8 cellular contexts compared by ENCODE assay signal in genomic region chr6:32785781-32786533, GRCh38. TPM values are rescaled to one million over a fixed set of nuclear protein-coding genes. Genes with fewer than 3 reads are reported as not detected.
DNase-seq lines count a peak whose midpoint lies in the region; ATAC-seq and TF ChIP-seq lines count a peak whose summit lies in the region.

No MANE protein-coding gene starts in this region.

- DNase-seq in AML-193 (lab: John Stamatoyannopoulos, UW) = peak; percentile 56 to 69
- no peak for DNase-seq in GM12864 (ENCODE audit: low read depth)
- DNase-seq in NCI-H2029 treated with DMSO at 0.1 percent for 48 hours (lab: John Stamatoyannopoulos, UW) = peak; percentile 21
- DNase-seq in fibroblast of peridontal ligament (ENCODE audit: extremely low read depth) = peak; percentile 73
- DNase-seq in activated CD4-positive, CD25-positive, alpha-beta regulatory T cell treated with anti-CD3 and anti-CD28 coated beads, Interleukin-2, amount 50 U/mL, for 72 hours = no peak

- H3K27me3 ChIP-seq in neural cell (ENCODE audit: insufficient read depth, low read depth, low read length) = no peaks in the 10 kb centered on the region

- no peak overlapping the region for H3K4me3 ChIP-seq in GM12864 (ENCODE audit: low read depth, low read length)
- no peak overlapping the region for H3K4me3 ChIP-seq in WI38 (ENCODE audit: low read depth, low read length)
- no peak overlapping the region for H3K4me3 ChIP-seq in neural cell (ENCODE audit: low read length)

- H3K4me2 ChIP-seq in neural cell (ENCODE audit: low read length) = no peak overlapping the region

- no peaks in the 10 kb centered on the region for H3K36me3 ChIP-seq in neural cell (ENCODE audit: insufficient read depth, low read length)

- H3K79me2 ChIP-seq in neural cell (replicated peaks; ENCODE audit: insufficient read depth, low read length) = no peaks in the 10 kb centered on the region

- TF ChIP-seq CTCF in GM12864 (IDR thresholded peaks at IDR 0.05; ENCODE audit: low read depth, low read length, missing control alignments) (peak; percentile 67), WI38 (IDR thresholded peaks at IDR 0.05; ENCODE audit: low read depth, low read length) (peak; percentile 50), neural cell (IDR thresholded peaks at IDR 0.05; ENCODE audit: poor library complexity, severe bottlenecking) (peak; percentile 75)

- H4K20me1 ChIP-seq in neural cell (ENCODE audit: insufficient read depth) = no peaks in the 10 kb centered on the region

- H3F3A ChIP-seq in neural cell (ENCODE audit: insufficient read depth, low read length, poor library complexity, severe bottlenecking) = no peaks in the 10 kb centered on the region

- ATAC-seq in HG02885 (IDR thresholded peaks at IDR 0.05; ENCODE audit: poor library complexity, unreplicated experiment) = no peak

- peak; percentile 79 for TF ChIP-seq RAD21 in neural cell (conservative IDR thresholded peaks at IDR 0.05)

- TF ChIP-seq EP300 in neural cell (conservative IDR thresholded peaks at IDR 0.05; ENCODE audit: poor library complexity, severe bottlenecking) = no peak

- H2AFZ ChIP-seq in neural cell (ENCODE audit: low read depth, low read length) = no peak overlapping the region

- H3K27ac ChIP-seq in neural cell (ENCODE audit: low read length) = no peak overlapping the region

- H3K9me2 ChIP-seq in neural cell (ENCODE audit: insufficient read depth, low read length) = no peaks in the 10 kb centered on the region

- no peaks in the 10 kb centered on the region for H3K9me3 ChIP-seq in neural cell (ENCODE audit: low read length)

- no peak overlapping the region for H3K9ac ChIP-seq in neural cell (ENCODE audit: low read length)

TF ChIP-seq in neural cell, 6 proteins besides CTCF, POLR2A, EP300 and RAD21:
- TF ChIP-seq MXI1 (conservative IDR thresholded peaks at IDR 0.05; ENCODE audit: poor library complexity, severe bottlenecking) = no peak
- no peak for TF ChIP-seq POLR2AphosphoS5 (IDR thresholded peaks at IDR 0.05)
- TF ChIP-seq SMC3 (conservative IDR thresholded peaks at IDR 0.05; ENCODE audit: poor library complexity) = peak; percentile 80
- TF ChIP-seq TAF1 (IDR thresholded peaks at IDR 0.05; ENCODE audit: low read depth) = no peak
- no peak for TF ChIP-seq EZH2 (IDR thresholded peaks at IDR 0.05; ENCODE audit: borderline replicate concordance, insufficient read depth, low read length, poor library complexity, severe bottlenecking)
- TF ChIP-seq REST (IDR thresholded peaks at IDR 0.05; ENCODE audit: borderline replicate concordance) = no peak

RNA-seq across cellular contexts. Expression of gene HLA-DQB2, which starts 22.6 kb away (rescaled TPM):
- not detected in 2 replicates for polyA plus RNA-seq in neural cell
- not detected in 2 replicates for polyA minus RNA-seq in neural cell

RNA-seq across cellular contexts. Expression of gene HLA-DOB, which starts 30.8 kb away (rescaled TPM):
- polyA plus RNA-seq in neural cell = not detected in 2 replicates
- not detected in 2 replicates for polyA minus RNA-seq in neural cell

RNA-seq across cellular contexts. Expression of gene HLA-DQA2, which starts 44.8 kb away (rescaled TPM):
- polyA plus RNA-seq in neural cell = not detected in 2 replicates
- polyA minus RNA-seq in neural cell = not detected in 2 replicates

RNA-seq across cellular contexts. Expression of gene TAP2, which starts 52.6 kb away (rescaled TPM):
- polyA plus RNA-seq in neural cell = 1.2 and 2.3 TPM in 2 replicates
- 0.73 and 0.81 TPM in 2 replicates for polyA minus RNA-seq in neural cell

RNA-seq across cellular contexts. Expression of gene PSMB8, which starts 57.9 kb away (rescaled TPM):
- polyA plus RNA-seq in neural cell = 1.6 TPM in 1 of 2 replicates, not detected in the other
- not detected in 2 replicates for polyA minus RNA-seq in neural cell

Comparison
In these comparisons a context has a peak if more than half of its experiments do, and no peak if none do; other contexts are left out.
1. DNase-seq: peak in AML-193 (2 of 2), NCI-H2029 treated with DMSO at 0.1 percent for 48 hours (single experiment) and fibroblast of peridontal ligament (single experiment); none in GM12864 (single experiment) and activated CD4-positive, CD25-positive, alpha-beta regulatory T cell treated with anti-CD3 and anti-CD28 coated beads, Interleukin-2, amount 50 U/mL, for 72 hours (single experiment).
2. Peak in every context shown above with its lines, with median percentiles within 50 percentile points of each other: CTCF ChIP-seq.